Comparison of ENCODE assay signal across 8 cellular contexts in genomic region chr1:183180634-183181056, GRCh38. TPM values are rescaled to one million over a fixed set of nuclear protein-coding genes. Genes with fewer than 3 reads are reported as not detected.
DNase-seq lines count a peak whose midpoint lies in the region; ATAC-seq lines count a peak whose summit lies in the region.

No MANE protein-coding gene starts in this region.

- peak; percentile 59 for ATAC-seq in HG03565 (IDR thresholded peaks at IDR 0.05; ENCODE audit: unreplicated experiment)
- ATAC-seq in GM18873 (IDR thresholded peaks at IDR 0.05; ENCODE audit: low FRiP score, unreplicated experiment) = no peak

- CTCF ChIA-PET in activated CD4-positive, alpha-beta T cell treated with anti-CD3 and anti-CD28 coated beads, Interleukin-2, amount 10 ng/mL, durations not matched to agents 7 days and 5 days (lab: Charles Lee) = no interaction called here

- H3K9ac ChIP-seq in muscle layer of colon (ENCODE audit: low read length) = no peak overlapping the region

- no peak overlapping the region for H3K4me3 Mint-ChIP-seq in activated CD4-positive, alpha-beta T cell treated with anti-CD3 and anti-CD28 coated beads, Interleukin-2, amount 10 ng/mL, durations not matched to agents 7 days and 5 days

- H3K27me3 Mint-ChIP-seq in activated CD4-positive, alpha-beta T cell treated with anti-CD3 and anti-CD28 coated beads, Interleukin-2, amount 10 ng/mL, durations not matched to agents 7 days and 5 days = peaks cover 9% of the 10 kb centered on the region

- no peak overlapping the region for H3K4me3 ChIP-seq in muscle layer of colon (ENCODE audit: low read depth in 1 of 2, low read length in 2 of 2)

- no peak overlapping the region for H3K27ac Mint-ChIP-seq in activated CD4-positive, alpha-beta T cell treated with anti-CD3 and anti-CD28 coated beads, Interleukin-2, amount 10 ng/mL, durations not matched to agents 7 days and 5 days

- no peaks in the 10 kb centered on the region for H3K9me3 Mint-ChIP-seq in activated CD4-positive, alpha-beta T cell treated with anti-CD3 and anti-CD28 coated beads, Interleukin-2, amount 10 ng/mL, durations not matched to agents 7 days and 5 days

- no peaks in the 10 kb centered on the region for H3K36me3 Mint-ChIP-seq in activated CD4-positive, alpha-beta T cell treated with anti-CD3 and anti-CD28 coated beads, Interleukin-2, amount 10 ng/mL, durations not matched to agents 7 days and 5 days (ENCODE audit: low read depth)

- H3K27me3 ChIP-seq in muscle layer of colon (ENCODE audit: control insufficient read depth in 1 of 2, insufficient read depth in 2 of 2, low read length in 2 of 2) = no peaks in the 10 kb centered on the region

- peak; percentile 7 for DNase-seq in activated CD4-positive, alpha-beta T cell treated with anti-CD3 and anti-CD28 coated beads, Interleukin-2, amount 10 ng/mL, durations not matched to agents 7 days and 5 days
- no peak for DNase-seq in activated CD4-positive, alpha-beta T cell treated with anti-CD3 and anti-CD28 coated beads for 1 hour
- DNase-seq in cerebellum (ENCODE audit: low spot score) = peak; percentile 19
- DNase-seq in head of caudate nucleus = no peak
- DNase-seq in activated naive CD4-positive, alpha-beta T cell treated with Interleukin-2 at 50 U/mL for 16 hours = no peak

- POLR2A ChIA-PET in activated CD4-positive, alpha-beta T cell treated with anti-CD3 and anti-CD28 coated beads, Interleukin-2, amount 10 ng/mL, durations not matched to agents 7 days and 5 days (lab: Charles Lee) = no interaction called here

- intact Hi-C loops in head of caudate nucleus (cut with DNase I) = no loop called here

- H3K4me1 ChIP-seq in muscle layer of colon (ENCODE audit: insufficient read depth, low read length) = peaks cover 16% of the 10 kb centered on the region

- peaks cover 12% of the 10 kb centered on the region for H3K4me1 Mint-ChIP-seq in activated CD4-positive, alpha-beta T cell treated with anti-CD3 and anti-CD28 coated beads, Interleukin-2, amount 10 ng/mL, durations not matched to agents 7 days and 5 days

- H3K27ac ChIP-seq in muscle layer of colon (ENCODE audit: low read depth, low read length) = peak overlapping the region; percentile 35

- no peaks in the 10 kb centered on the region for H3K9me3 ChIP-seq in muscle layer of colon (ENCODE audit: low read length)

- no peaks in the 10 kb centered on the region for H3K36me3 ChIP-seq in muscle layer of colon (ENCODE audit: insufficient read depth, low read length)

RNA-seq across cellular contexts. Expression of gene LAMC2, which starts 5.4 kb away (rescaled TPM):
- total RNA-seq in activated CD4-positive, alpha-beta T cell treated with anti-CD3 and anti-CD28 coated beads, Interleukin-2, amount 10 ng/mL, durations not matched to agents 7 days and 5 days = under 1 TPM; 0.04 to 0.05 TPM
- 2.4 TPM for total RNA-seq in cerebellum

Comparison
In these comparisons a context has a peak if more than half of its experiments do, and no peak if none do; other contexts are left out.
1. DNase-seq: peak in activated CD4-positive, alpha-beta T cell treated with anti-CD3 and anti-CD28 coated beads, Interleukin-2, amount 10 ng/mL, durations not matched to agents 7 days and 5 days (single experiment) and cerebellum (single experiment); none in activated CD4-positive, alpha-beta T cell treated with anti-CD3 and anti-CD28 coated beads for 1 hour (single experiment), head of caudate nucleus (0 of 42) and activated naive CD4-positive, alpha-beta T cell treated with Interleukin-2 at 50 U/mL for 16 hours (single experiment).